ENCODE assay signal across 1 cellular context in the genomic region with DNA sequence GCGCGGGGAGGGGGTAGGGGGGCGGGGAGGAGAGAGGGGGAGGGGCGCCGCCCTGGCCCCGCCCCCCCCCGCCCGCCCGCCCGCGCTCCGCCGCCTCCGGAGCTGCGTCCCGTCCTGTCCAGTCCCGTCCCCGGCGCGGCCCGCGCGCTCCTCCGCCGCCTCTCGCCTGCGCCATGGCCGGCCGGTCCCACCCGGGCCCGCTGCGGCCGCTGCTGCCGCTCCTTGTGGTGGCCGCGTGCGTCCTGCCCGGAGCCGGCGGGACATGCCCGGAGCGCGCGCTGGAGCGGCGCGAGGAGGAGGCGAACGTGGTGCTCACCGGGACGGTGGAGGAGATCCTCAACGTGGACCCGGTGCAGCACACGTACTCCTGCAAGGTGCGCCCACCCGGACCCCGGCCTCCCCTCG.
TF ChIP-seq lines count a peak whose summit lies in the region.

A gene (plus strand): TSS at position 121 of the 405 bp plus-strand sequence. CDS start 53 bp downstream, at position 174.

TF ChIP-seq in H1, 55 proteins besides CTCF, POLR2A, EP300 and RAD21 (continued from another document):
- no peak for TF ChIP-seq RNF2 (IDR thresholded peaks at IDR 0.05; ENCODE audit: borderline replicate concordance, low read depth, low read length, missing control alignments, poor library complexity, severe bottlenecking)
- no peak for TF ChIP-seq POU5F1 (IDR thresholded peaks at IDR 0.05; ENCODE audit: low read depth, low read length)
- TF ChIP-seq, protein P1, sequence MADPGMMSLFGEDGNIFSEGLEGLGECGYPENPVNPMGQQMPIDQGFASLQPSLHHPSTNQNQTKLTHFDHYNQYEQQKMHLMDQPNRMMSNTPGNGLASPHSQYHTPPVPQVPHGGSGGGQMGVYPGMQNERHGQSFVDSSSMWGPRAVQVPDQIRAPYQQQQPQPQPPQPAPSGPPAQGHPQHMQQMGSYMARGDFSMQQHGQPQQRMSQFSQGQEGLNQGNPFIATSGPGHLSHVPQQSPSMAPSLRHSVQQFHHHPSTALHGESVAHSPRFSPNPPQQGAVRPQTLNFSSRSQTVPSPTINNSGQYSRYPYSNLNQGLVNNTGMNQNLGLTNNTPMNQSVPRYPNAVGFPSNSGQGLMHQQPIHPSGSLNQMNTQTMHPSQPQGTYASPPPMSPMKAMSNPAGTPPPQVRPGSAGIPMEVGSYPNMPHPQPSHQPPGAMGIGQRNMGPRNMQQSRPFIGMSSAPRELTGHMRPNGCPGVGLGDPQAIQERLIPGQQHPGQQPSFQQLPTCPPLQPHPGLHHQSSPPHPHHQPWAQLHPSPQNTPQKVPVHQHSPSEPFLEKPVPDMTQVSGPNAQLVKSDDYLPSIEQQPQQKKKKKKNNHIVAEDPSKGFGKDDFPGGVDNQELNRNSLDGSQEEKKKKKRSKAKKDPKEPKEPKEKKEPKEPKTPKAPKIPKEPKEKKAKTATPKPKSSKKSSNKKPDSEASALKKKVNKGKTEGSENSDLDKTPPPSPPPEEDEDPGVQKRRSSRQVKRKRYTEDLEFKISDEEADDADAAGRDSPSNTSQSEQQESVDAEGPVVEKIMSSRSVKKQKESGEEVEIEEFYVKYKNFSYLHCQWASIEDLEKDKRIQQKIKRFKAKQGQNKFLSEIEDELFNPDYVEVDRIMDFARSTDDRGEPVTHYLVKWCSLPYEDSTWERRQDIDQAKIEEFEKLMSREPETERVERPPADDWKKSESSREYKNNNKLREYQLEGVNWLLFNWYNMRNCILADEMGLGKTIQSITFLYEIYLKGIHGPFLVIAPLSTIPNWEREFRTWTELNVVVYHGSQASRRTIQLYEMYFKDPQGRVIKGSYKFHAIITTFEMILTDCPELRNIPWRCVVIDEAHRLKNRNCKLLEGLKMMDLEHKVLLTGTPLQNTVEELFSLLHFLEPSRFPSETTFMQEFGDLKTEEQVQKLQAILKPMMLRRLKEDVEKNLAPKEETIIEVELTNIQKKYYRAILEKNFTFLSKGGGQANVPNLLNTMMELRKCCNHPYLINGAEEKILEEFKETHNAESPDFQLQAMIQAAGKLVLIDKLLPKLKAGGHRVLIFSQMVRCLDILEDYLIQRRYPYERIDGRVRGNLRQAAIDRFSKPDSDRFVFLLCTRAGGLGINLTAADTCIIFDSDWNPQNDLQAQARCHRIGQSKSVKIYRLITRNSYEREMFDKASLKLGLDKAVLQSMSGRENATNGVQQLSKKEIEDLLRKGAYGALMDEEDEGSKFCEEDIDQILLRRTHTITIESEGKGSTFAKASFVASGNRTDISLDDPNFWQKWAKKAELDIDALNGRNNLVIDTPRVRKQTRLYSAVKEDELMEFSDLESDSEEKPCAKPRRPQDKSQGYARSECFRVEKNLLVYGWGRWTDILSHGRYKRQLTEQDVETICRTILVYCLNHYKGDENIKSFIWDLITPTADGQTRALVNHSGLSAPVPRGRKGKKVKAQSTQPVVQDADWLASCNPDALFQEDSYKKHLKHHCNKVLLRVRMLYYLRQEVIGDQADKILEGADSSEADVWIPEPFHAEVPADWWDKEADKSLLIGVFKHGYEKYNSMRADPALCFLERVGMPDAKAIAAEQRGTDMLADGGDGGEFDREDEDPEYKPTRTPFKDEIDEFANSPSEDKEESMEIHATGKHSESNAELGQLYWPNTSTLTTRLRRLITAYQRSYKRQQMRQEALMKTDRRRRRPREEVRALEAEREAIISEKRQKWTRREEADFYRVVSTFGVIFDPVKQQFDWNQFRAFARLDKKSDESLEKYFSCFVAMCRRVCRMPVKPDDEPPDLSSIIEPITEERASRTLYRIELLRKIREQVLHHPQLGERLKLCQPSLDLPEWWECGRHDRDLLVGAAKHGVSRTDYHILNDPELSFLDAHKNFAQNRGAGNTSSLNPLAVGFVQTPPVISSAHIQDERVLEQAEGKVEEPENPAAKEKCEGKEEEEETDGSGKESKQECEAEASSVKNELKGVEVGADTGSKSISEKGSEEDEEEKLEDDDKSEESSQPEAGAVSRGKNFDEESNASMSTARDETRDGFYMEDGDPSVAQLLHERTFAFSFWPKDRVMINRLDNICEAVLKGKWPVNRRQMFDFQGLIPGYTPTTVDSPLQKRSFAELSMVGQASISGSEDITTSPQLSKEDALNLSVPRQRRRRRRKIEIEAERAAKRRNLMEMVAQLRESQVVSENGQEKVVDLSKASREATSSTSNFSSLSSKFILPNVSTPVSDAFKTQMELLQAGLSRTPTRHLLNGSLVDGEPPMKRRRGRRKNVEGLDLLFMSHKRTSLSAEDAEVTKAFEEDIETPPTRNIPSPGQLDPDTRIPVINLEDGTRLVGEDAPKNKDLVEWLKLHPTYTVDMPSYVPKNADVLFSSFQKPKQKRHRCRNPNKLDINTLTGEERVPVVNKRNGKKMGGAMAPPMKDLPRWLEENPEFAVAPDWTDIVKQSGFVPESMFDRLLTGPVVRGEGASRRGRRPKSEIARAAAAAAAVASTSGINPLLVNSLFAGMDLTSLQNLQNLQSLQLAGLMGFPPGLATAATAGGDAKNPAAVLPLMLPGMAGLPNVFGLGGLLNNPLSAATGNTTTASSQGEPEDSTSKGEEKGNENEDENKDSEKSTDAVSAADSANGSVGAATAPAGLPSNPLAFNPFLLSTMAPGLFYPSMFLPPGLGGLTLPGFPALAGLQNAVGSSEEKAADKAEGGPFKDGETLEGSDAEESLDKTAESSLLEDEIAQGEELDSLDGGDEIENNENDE (IDR thresholded peaks at IDR 0.05; ENCODE audit: insufficient replicate concordance, low read length): no peak
- TF ChIP-seq GTF2F1 (IDR thresholded peaks at IDR 0.05; ENCODE audit: borderline replicate concordance, low read depth, low read length): no peak
- TF ChIP-seq JUND (IDR thresholded peaks at IDR 0.05; ENCODE audit: low read length): no peak
- TF ChIP-seq SIRT6 (IDR thresholded peaks at IDR 0.05; ENCODE audit: low read length): no peak
- TF ChIP-seq KDM1A (IDR thresholded peaks at IDR 0.05; ENCODE audit: borderline replicate concordance, low read length): no peak
- TF ChIP-seq SIX5 (IDR thresholded peaks at IDR 0.05; ENCODE audit: low read depth, low read length): no peak
- no peak for TF ChIP-seq ASH2L (IDR thresholded peaks at IDR 0.05; ENCODE audit: low read length)
- 0 out of 4 replicates have a peak, but pooled peaks of 1 of the 2 experiments have one; percentile 40 for TF ChIP-seq SIN3A (conservative IDR thresholded peaks at IDR 0.05 in 1 of 2, IDR thresholded peaks at IDR 0.05 in 1 of 2; ENCODE audit: low read depth in 1 of 2, low read length in 2 of 2)
- no peak for TF ChIP-seq RBBP5 (IDR thresholded peaks at IDR 0.05; ENCODE audit: borderline replicate concordance, low read depth, low read length)
- 0 out of 2 replicates have a peak, but pooled peaks have one; percentile 10 for TF ChIP-seq BACH1 (IDR thresholded peaks at IDR 0.05; ENCODE audit: low read length)
- no peak; the same call in 1 of the 2 replicates for TF ChIP-seq POLR2AphosphoS5 (IDR thresholded peaks at IDR 0.05; ENCODE audit: low read depth, low read length)
- no peak for TF ChIP-seq GABPA (IDR thresholded peaks at IDR 0.05; ENCODE audit: borderline replicate concordance, insufficient read depth, low read length)
- 0 out of 2 replicates have a peak, but pooled peaks have one; percentile 28 for TF ChIP-seq PHF8 (conservative IDR thresholded peaks at IDR 0.05; ENCODE audit: low read depth, low read length)
- TF ChIP-seq TBP (IDR thresholded peaks at IDR 0.05; ENCODE audit: low read depth, low read length): no peak
- no peak for TF ChIP-seq YY1 (IDR thresholded peaks at IDR 0.05; ENCODE audit: low read depth, low read length)
- TF ChIP-seq CHD2 (IDR thresholded peaks at IDR 0.05; ENCODE audit: low read length): no peak
- TF ChIP-seq BRCA1 (IDR thresholded peaks at IDR 0.05; ENCODE audit: low read depth, low read length): no peak
- no peak for TF ChIP-seq RXRA (IDR thresholded peaks at IDR 0.05; ENCODE audit: insufficient read depth, low read depth, low read length)
- TF ChIP-seq SUZ12 (IDR thresholded peaks at IDR 0.05; ENCODE audit: low read length): no peak
- peak; percentile 32 for TF ChIP-seq KDM4A (IDR thresholded peaks at IDR 0.05; ENCODE audit: low read depth, low read length, severe bottlenecking)
- no peak for TF ChIP-seq CTBP2 (IDR thresholded peaks at IDR 0.05; ENCODE audit: borderline replicate concordance, insufficient read depth, insufficient read length, low read length)
- no peak for TF ChIP-seq TAF1 (IDR thresholded peaks at IDR 0.05; ENCODE audit: low read depth, low read length)
- peak; percentile 40 for TF ChIP-seq TAF7 (optimal IDR thresholded peaks at IDR 0.05; ENCODE audit: borderline replicate concordance, low read depth, low read length)
- no peak for TF ChIP-seq NRF1 (IDR thresholded peaks at IDR 0.05; ENCODE audit: low read depth, low read length)
- no peak for TF ChIP-seq TEAD4 (IDR thresholded peaks at IDR 0.05; ENCODE audit: low read depth, low read length)
- no peak for TF ChIP-seq SP1 (IDR thresholded peaks at IDR 0.05; ENCODE audit: low read depth, low read length)
- no peak for TF ChIP-seq CBX8 (IDR thresholded peaks at IDR 0.05; ENCODE audit: borderline replicate concordance, low read depth, low read length)
- TF ChIP-seq EZH2 (IDR thresholded peaks at IDR 0.05; ENCODE audit: low read depth, low read length, severe bottlenecking): no peak
- no peak for TF ChIP-seq ZNF274 (IDR thresholded peaks at IDR 0.05; ENCODE audit: borderline replicate concordance, extremely low read depth, low read length)
- TF ChIP-seq, protein P2, sequence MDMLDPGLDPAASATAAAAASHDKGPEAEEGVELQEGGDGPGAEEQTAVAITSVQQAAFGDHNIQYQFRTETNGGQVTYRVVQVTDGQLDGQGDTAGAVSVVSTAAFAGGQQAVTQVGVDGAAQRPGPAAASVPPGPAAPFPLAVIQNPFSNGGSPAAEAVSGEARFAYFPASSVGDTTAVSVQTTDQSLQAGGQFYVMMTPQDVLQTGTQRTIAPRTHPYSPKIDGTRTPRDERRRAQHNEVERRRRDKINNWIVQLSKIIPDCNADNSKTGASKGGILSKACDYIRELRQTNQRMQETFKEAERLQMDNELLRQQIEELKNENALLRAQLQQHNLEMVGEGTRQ (IDR thresholded peaks at IDR 0.05; ENCODE audit: low read length): no peak
